ENCODE assay signal across 10 cellular contexts in the genomic region with DNA sequence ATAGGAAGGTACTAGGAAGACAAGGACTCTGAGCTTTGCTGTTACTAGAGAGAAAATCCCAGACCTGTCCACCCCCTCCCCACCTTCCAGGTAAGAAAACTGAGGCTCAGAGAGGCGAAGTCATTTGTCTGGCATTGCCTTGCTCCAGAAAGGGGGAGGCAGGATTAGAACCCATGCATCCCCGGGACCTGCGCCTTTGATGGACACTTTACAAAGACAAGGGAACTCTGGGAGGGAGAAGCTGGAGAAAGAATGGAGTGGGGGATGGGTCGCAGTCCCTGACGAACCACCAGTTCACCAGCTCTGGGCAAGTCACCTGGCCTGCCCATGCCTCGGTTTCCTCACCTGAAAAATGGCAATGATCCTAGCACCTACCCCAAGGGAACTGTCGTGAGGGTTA. TPM values are rescaled to one million over a fixed set of nuclear protein-coding genes. Genes with fewer than 3 reads are reported as not detected.
"Had no signal": no experiment of that assay in that cellular context is flagged by ENCODE, and none has a peak within 500 bp of the region (broad histone marks: within the 10 kb centered on the region; RNA-seq: fewer than 3 reads in every experiment).

No MANE protein-coding gene starts in this region.

- H3K36me3 ChIP-seq: colonic mucosa, spleen, stomach had no signal

- ATAC-seq: sciatic nerve had no signal

- H3K4me3 ChIP-seq: colonic mucosa, spleen, stomach had no signal

- H3K4me1 ChIP-seq: colonic mucosa had no signal

- H3K9me3 ChIP-seq: colonic mucosa, spleen, stomach had no signal

- DNase-seq: activated CD4-positive, CD25-positive, alpha-beta regulatory T cell treated with anti-CD3 and anti-CD28 coated beads, Interleukin-2, amount 50 U/mL, for 72 hours; activated naive CD4-positive, alpha-beta T cell treated with anti-CD3 and anti-CD28 coated beads, Interleukin-2, amount 10 ng/mL, durations not matched to agents 7 days and 5 days; colonic mucosa; foreskin melanocyte; kidney glomerular epithelial cell; occipital lobe; spleen had no signal

- H3K27me3 ChIP-seq: colonic mucosa had no signal

- H3K27ac ChIP-seq: colonic mucosa, spleen had no signal

RNA-seq across cellular contexts. Expression of a gene that starts 10.8 kb away (rescaled TPM):
- total RNA-seq: activated T-helper 2 cell treated with anti-CD3 and anti-CD28 coated beads, Interferon-gamma antibody, Interleukin-2, Interleukin-4, amounts not matched to agents 10 μg/mL and 5 μg/mL and 100 μg/mL, durations not matched to agents 14 hours and 24 hours and 36 hours; occipital lobe had no signal
